Comparison of ENCODE assay signal across 9 cellular contexts in the genomic region with DNA sequence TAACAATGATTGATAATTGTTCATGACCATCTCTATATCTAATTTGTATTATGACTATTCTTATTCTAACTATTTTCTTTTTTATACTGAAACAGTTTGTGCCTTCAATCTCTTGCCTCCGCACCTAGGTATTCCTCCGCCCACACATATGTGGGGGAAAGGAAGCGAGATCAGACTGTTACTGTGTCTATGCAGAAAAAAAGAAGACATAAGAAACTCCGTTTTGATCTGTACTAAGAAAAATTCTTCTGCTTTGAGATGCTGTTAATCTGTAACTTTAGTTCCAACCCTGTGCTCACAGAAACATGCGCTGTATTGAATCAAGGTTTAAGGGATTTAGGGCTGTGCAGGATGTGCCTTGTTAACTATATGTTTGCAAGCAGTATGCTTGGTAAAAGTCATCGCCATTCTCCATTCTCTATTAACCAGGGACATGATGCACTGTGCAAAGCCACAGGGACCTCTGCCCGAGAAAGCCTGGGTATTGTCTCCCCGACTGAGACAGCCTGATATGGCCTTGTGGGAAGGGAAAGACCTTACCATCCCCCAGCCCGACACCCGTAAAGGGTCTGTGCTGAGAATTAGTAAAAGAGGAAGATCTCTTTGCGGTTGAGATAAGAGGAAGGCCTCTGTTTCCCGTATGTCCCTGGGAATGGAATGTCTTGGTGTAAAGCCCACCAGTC. TPM values are rescaled to one million over a fixed set of nuclear protein-coding genes. Genes with fewer than 3 reads are reported as not detected.
DNase-seq lines count a peak whose midpoint lies in the region; ATAC-seq, FAIRE-seq and TF ChIP-seq lines count a peak whose summit lies in the region.
"Had no signal": no experiment of that assay in that cellular context is flagged by ENCODE, and none has a peak within 500 bp of the region (broad histone marks: within the 10 kb centered on the region; RNA-seq: fewer than 3 reads in every experiment).

No MANE protein-coding gene starts in this region.

- peaks cover 0 to 18% (median 5%) of the 10 kb centered on the region in 4 donors for H3K36me3 ChIP-seq in sigmoid colon

- no peaks in the 10 kb centered on the region for H3K9me3 ChIP-seq in sigmoid colon
- H3K9me3 ChIP-seq: MG63 had no signal

- DNase-seq in GM12892 (ENCODE audit: insufficient read length) = peak; percentile 6
- peak; percentile 55 for DNase-seq in SIG-M5 treated with dmso at 0.1 percent for 504 hours (lab: John Stamatoyannopoulos, UW; ENCODE audit: unreplicated experiment)
- peak in 2 of 10 donors; percentile 23 to 39 for DNase-seq in dorsolateral prefrontal cortex
- peak; percentile 48 for DNase-seq in sciatic nerve (ENCODE audit: low spot score)
- no peak for DNase-seq in SW480 (ENCODE audit: low spot score)
- no peak for DNase-seq in sigmoid colon
- DNase-seq: mammary epithelial cell, MG63 had no signal

- H3K27me3 ChIP-seq in dorsolateral prefrontal cortex (no peaks in the 10 kb centered on the region), sigmoid colon (no peaks in the 10 kb centered on the region)
- H3K27me3 ChIP-seq: MG63 had no signal

- 31 to 36% methylated on average over 12 of the region's 12 CpGs for WGBS in sigmoid colon, 2 donors

- H3K4me1 ChIP-seq in sigmoid colon = peaks cover 0 to 29% (median 25%) of the 10 kb centered on the region in 4 donors

- no peak for TF ChIP-seq POLR2A in GM12892 (IDR thresholded peaks at IDR 0.05; ENCODE audit: low read depth, low read length)
- TF ChIP-seq POLR2A in sigmoid colon (IDR thresholded peaks at IDR 0.05) = no peak

- TF ChIP-seq CTCF in dorsolateral prefrontal cortex (IDR thresholded peaks at IDR 0.05 in 54 of 56, conservative IDR thresholded peaks at IDR 0.05 in 2 of 56; ENCODE audit: low read depth in 1 of 56, partially characterized antibody in 56 of 56) (no peak), sigmoid colon (IDR thresholded peaks at IDR 0.05) (no peak)

- H3K27ac ChIP-seq in dorsolateral prefrontal cortex = peak overlapping the region in 57 of 59 donors; percentile 38 to 94 (median 82)
- H3K27ac ChIP-seq in sigmoid colon = peak overlapping the region in 1 of 4 donors; percentile 87

- no peak for ATAC-seq in sciatic nerve
- ATAC-seq in GM21390 (IDR thresholded peaks at IDR 0.05; ENCODE audit: unreplicated experiment) = no peak

- intact Hi-C loops in dorsolateral prefrontal cortex (cut with DNase I) (no loop called here), sciatic nerve (cut with DNase I) (no loop called here), sigmoid colon (cut with DNase I) (loop anchor here (5.0 kb wide), 1 partner anchor 165 kb away; no protein-coding TSS in a partner anchor)

- H3K4me3 ChIP-seq in dorsolateral prefrontal cortex (peak overlapping the region in 8 of 59 donors; percentile 3 to 24 (median 14)), sigmoid colon (no peak overlapping the region)
- H3K4me3 ChIP-seq: MG63 had no signal

- TF ChIP-seq EP300 in sigmoid colon (IDR thresholded peaks at IDR 0.05) = no peak

- no peak for FAIRE-seq in GM12892 (lab: Jason Lieb, UNC)

RNA-seq across cellular contexts. Expression of gene SCYL1, which starts 2.1 kb away (rescaled TPM):
- 24.6 TPM for polyA plus RNA-seq in GM12892 (2012; ENCODE audit: missing spikeins)
- total RNA-seq in dorsolateral prefrontal cortex = 100 to 1,000 TPM in 34 of 120 experiments, 10 to 100 TPM in 86; 71.5 to 120 (median 93.9) TPM
- total RNA-seq in sciatic nerve = 64.0 TPM
- total RNA-seq in sigmoid colon = 100 to 1,000 TPM in 1 of 4 donors, 10 to 100 TPM in 3; 67.1 to 100 (median 77.7) TPM
- polyA plus RNA-seq in sigmoid colon = 10 to 100 TPM; 57.3 to 66.1 (median 61.7) TPM

RNA-seq across cellular contexts. Expression of gene MALAT1, which starts 23.9 kb away (rescaled TPM):
- polyA plus RNA-seq in GM12892 (2012; ENCODE audit: missing spikeins) = 5,443 TPM
- over 10,000 TPM in 119 of 120 experiments, 1,000 to 10,000 TPM in 1; 7,808 to 28,438 (median 16,246) TPM for total RNA-seq in dorsolateral prefrontal cortex
- total RNA-seq in sciatic nerve = 14,857 TPM
- total RNA-seq in sigmoid colon = over 10,000 TPM; 10,511 to 32,672 (median 12,130) TPM
- polyA plus RNA-seq in sigmoid colon = 1,000 to 10,000 TPM in 1 of 3 donors, 100 to 1,000 TPM in 1, 1 to 10 TPM in 1; 6.6 to 1,968 (median 374) TPM

RNA-seq across cellular contexts. Expression of gene LTBP3, which starts 35.4 kb away (rescaled TPM):
- polyA plus RNA-seq in GM12892 (2012; ENCODE audit: missing spikeins) = 3.7 TPM
- total RNA-seq in dorsolateral prefrontal cortex (100 to 1,000 TPM in 117 of 120 experiments, 10 to 100 TPM in 3; 97.2 to 228 (median 145) TPM), sciatic nerve (306 TPM), sigmoid colon (100 to 1,000 TPM in 2 of 4 donors, 10 to 100 TPM in 2; 79.6 to 268 (median 117) TPM)
- 10 to 100 TPM in 1 of 3 donors, 1 to 10 TPM in 2; 3.9 to 34.0 (median 9.6) TPM for polyA plus RNA-seq in sigmoid colon

RNA-seq across cellular contexts. Expression of gene ZNRD2, which starts 47.5 kb away (rescaled TPM):
- 27.5 TPM for polyA plus RNA-seq in GM12892 (2012; ENCODE audit: missing spikeins)
- total RNA-seq in dorsolateral prefrontal cortex (10 to 100 TPM; 22.6 to 74.8 (median 38.1) TPM), sciatic nerve (23.7 TPM), sigmoid colon (10 to 100 TPM; 24.9 to 61.0 (median 58.5) TPM)
- 10 to 100 TPM; 30.7 to 52.6 (median 36.6) TPM for polyA plus RNA-seq in sigmoid colon

RNA-seq across cellular contexts. Expression of gene FAM89B, which starts 49.6 kb away (rescaled TPM):
- 11.8 TPM for polyA plus RNA-seq in GM12892 (2012; ENCODE audit: missing spikeins)
- 100 to 1,000 TPM in 1 of 120 experiments, 10 to 100 TPM in 119; 35.7 to 101 (median 59.6) TPM for total RNA-seq in dorsolateral prefrontal cortex
- 44.1 TPM for total RNA-seq in sciatic nerve
- 10 to 100 TPM; 61.2 to 96.7 (median 91.6) TPM for total RNA-seq in sigmoid colon
- 10 to 100 TPM; 34.0 to 63.3 (median 38.4) TPM for polyA plus RNA-seq in sigmoid colon

Comparison
In these comparisons a context has a peak if more than half of its experiments do, and no peak if none do; other contexts are left out.
1. DNase-seq: peak in GM12892 (single experiment), SIG-M5 treated with dmso at 0.1 percent for 504 hours (single experiment) and sciatic nerve (single experiment); none in SW480 (single experiment) and sigmoid colon (single experiment).